23 cellular contexts compared by ENCODE assay signal in genomic region chr19:19416280-19416679, GRCh38. TPM values are rescaled to one million over a fixed set of nuclear protein-coding genes. Genes with fewer than 3 reads are reported as not detected.
DNase-seq lines count a peak whose midpoint lies in the region; ATAC-seq and TF ChIP-seq lines count a peak whose summit lies in the region.
"Had no signal": no experiment of that assay in that cellular context is flagged by ENCODE, and none has a peak within 500 bp of the region (broad histone marks: within the 10 kb centered on the region; RNA-seq: fewer than 3 reads in every experiment).

No MANE protein-coding gene starts in this region.

- POLR2A ChIA-PET in activated B cell treated with CpG ODN at 0.5 μM for 24 hours (lab: Charles Lee) (interaction anchor here (1.2 kb wide), 1 partner anchor 42 kb away, joined by 4 read pairs; no protein-coding TSS in a partner anchor), PC-9 (lab: Charles Lee; ENCODE audit: unreplicated experiment) (no interaction called here)

- no peak overlapping the region for H2AFZ ChIP-seq in PC-9

- no peaks in the 10 kb centered on the region for H3K9me3 Mint-ChIP-seq in activated T-cell treated with anti-CD3 and anti-CD28 coated beads, Interleukin-2, amount 50 U/mL, for 24 hours
- H3K9me3 Mint-ChIP-seq in activated B cell treated with CpG ODN at 0.5 μM for 24 hours, result no peaks in the 10 kb centered on the region
- H3K9me3 Mint-ChIP-seq: activated CD4-positive, alpha-beta T cell treated with anti-CD3 and anti-CD28 coated beads, Interleukin-2, amount 10 ng/mL, durations not matched to agents 7 days and 5 days had no signal

- no TSS peak for BruUV-seq in PC-9 (replicated peaks; lab: Mats Ljungman, UMichigan)

- no peaks in the 10 kb centered on the region for H3K27me3 Mint-ChIP-seq in activated T-cell treated with anti-CD3 and anti-CD28 coated beads, Interleukin-2, amount 50 U/mL, for 24 hours
- H3K27me3 Mint-ChIP-seq in activated B cell treated with CpG ODN at 0.5 μM for 24 hours, result no peaks in the 10 kb centered on the region
- H3K27me3 Mint-ChIP-seq: activated CD4-positive, alpha-beta T cell treated with anti-CD3 and anti-CD28 coated beads, Interleukin-2, amount 10 ng/mL, durations not matched to agents 7 days and 5 days; progenitor cell of endocrine pancreas had no signal

- no peaks in the 10 kb centered on the region for H3K9me2 ChIP-seq in PC-9 (ENCODE audit: insufficient read depth)

- H3K4me1 Mint-ChIP-seq in activated T-cell treated with anti-CD3 and anti-CD28 coated beads, Interleukin-2, amount 50 U/mL, for 24 hours (ENCODE audit: low read depth), result peaks cover 75% of the 10 kb centered on the region
- peaks cover 71% of the 10 kb centered on the region for H3K4me1 Mint-ChIP-seq in activated B cell treated with CpG ODN at 0.5 μM for 24 hours

- H3K4me1 ChIP-seq in PC-9 (replicated peaks; ENCODE audit: insufficient read depth), result no peaks in the 10 kb centered on the region
- H3K4me1 ChIP-seq: Caco-2 had no signal

- H3K79me2 ChIP-seq in PC-9 (ENCODE audit: low read depth), result peaks cover 98% of the 10 kb centered on the region

- ATAC-seq in activated B cell treated with CpG ODN at 0.5 μM for 24 hours (ENCODE audit: low read depth) (no peak), HG02763 (IDR thresholded peaks at IDR 0.05; ENCODE audit: unreplicated experiment) (no peak)
- ATAC-seq: mucosa of descending colon had no signal

- H4K20me1 ChIP-seq in PC-9 (ENCODE audit: insufficient read depth), result peaks cover 95% of the 10 kb centered on the region

- CTCF ChIA-PET in activated B cell treated with CpG ODN at 0.5 μM for 24 hours (lab: Charles Lee), result interaction anchor here (1.1 to 1.5 kb wide), 4 partner anchors 9 to 74 kb away, joined by 3 to 6 read pairs (median 3); no protein-coding TSS in a partner anchor
- CTCF ChIA-PET in PC-9 (lab: Charles Lee), result no interaction called here

- H3K36me3 ChIP-seq in PC-9 (ENCODE audit: low read depth), result no peaks in the 10 kb centered on the region
- H3K36me3 ChIP-seq: adrenal gland had no signal

- no peak overlapping the region for H3K4me3 ChIP-seq in fibroblast of the aortic adventitia (ENCODE audit: low read depth, low read length)
- H3K4me3 ChIP-seq in PC-9, result no peak overlapping the region
- H3K4me3 ChIP-seq: adrenal gland, coronary artery, esophagus muscularis mucosa, mucosa of descending colon had no signal

- H3K36me3 Mint-ChIP-seq in activated T-cell treated with anti-CD3 and anti-CD28 coated beads, Interleukin-2, amount 50 U/mL, for 24 hours (ENCODE audit: low read depth), result peaks cover 54% of the 10 kb centered on the region
- peaks cover 13% of the 10 kb centered on the region for H3K36me3 Mint-ChIP-seq in activated B cell treated with CpG ODN at 0.5 μM for 24 hours (ENCODE audit: low read depth)

- peaks cover 7% of the 10 kb centered on the region for H3F3A ChIP-seq in PC-9 (ENCODE audit: insufficient read depth, low read depth)

- TF ChIP-seq CTCF in activated B cell treated with CpG ODN at 0.5 μM for 24 hours (IDR thresholded peaks at IDR 0.05) (no peak), fibroblast of the aortic adventitia (IDR thresholded peaks at IDR 0.05; ENCODE audit: insufficient read depth, low read length) (no peak), PC-9 (conservative IDR thresholded peaks at IDR 0.05) (no peak)

- intact Hi-C loops in activated B cell treated with CpG ODN at 0.5 μM for 24 hours (cut with micrococcal nuclease) (no loop called here), PC-9 (cut with micrococcal nuclease; ENCODE audit: unreplicated experiment) (no loop called here)

- no peak for DNase-seq in activated T-cell treated with anti-CD3 and anti-CD28 coated beads, Interleukin-2, amount 50 U/mL, for 24 hours
- DNase-seq in activated T-cell treated with anti-CD3 and anti-CD28 coated beads for 4 hours (no peak), activated B cell treated with CpG ODN at 0.5 μM for 24 hours (no peak), fibroblast of the aortic adventitia (ENCODE audit: low read depth) (peak; percentile 29), renal cortical epithelial cell (ENCODE audit: low read depth) (peak; percentile 18), DMS79 (lab: John Stamatoyannopoulos, UW) (no peak), PC-9 (no peak)
- DNase-seq: activated CD4-positive, alpha-beta T cell treated with anti-CD3 and anti-CD28 coated beads, Interleukin-2, amount 10 ng/mL, durations not matched to agents 7 days and 5 days; activated CD8-positive, alpha-beta memory T cell treated with anti-CD3 and anti-CD28 coated beads, Interleukin-2, amount 50 U/mL, for 4 hours; activated effector memory CD4-positive, alpha-beta T cell treated with Interleukin-2 at 50 U/mL for 16 hours; AML-193; Caco-2; mucosa of descending colon; NCI-H1105; NCI-H2081; NCI-H226; NCI-H774; RPMI8226 had no signal

- no peaks in the 10 kb centered on the region for H3K9me3 ChIP-seq in PC-9 (ENCODE audit: insufficient read depth, low read depth)
- H3K9me3 ChIP-seq: adrenal gland, Caco-2, esophagus muscularis mucosa, mucosa of descending colon had no signal

- peak overlapping the region; percentile 58 for H3K27ac Mint-ChIP-seq in activated T-cell treated with anti-CD3 and anti-CD28 coated beads, Interleukin-2, amount 50 U/mL, for 24 hours
- H3K27ac Mint-ChIP-seq in activated B cell treated with CpG ODN at 0.5 μM for 24 hours, result peak overlapping the region; percentile 30
- H3K27ac Mint-ChIP-seq: progenitor cell of endocrine pancreas had no signal

- no peak overlapping the region for H3K27ac ChIP-seq in PC-9
- H3K27ac ChIP-seq: coronary artery, esophagus muscularis mucosa had no signal

- H3K4me2 ChIP-seq in PC-9, result no peak overlapping the region

- no peaks in the 10 kb centered on the region for H3K27me3 ChIP-seq in PC-9 (ENCODE audit: insufficient read depth, low read depth)
- H3K27me3 ChIP-seq: adrenal gland, esophagus muscularis mucosa had no signal

- H3K4me3 Mint-ChIP-seq in activated T-cell treated with anti-CD3 and anti-CD28 coated beads, Interleukin-2, amount 50 U/mL, for 24 hours, result no peak overlapping the region
- no peak overlapping the region for H3K4me3 Mint-ChIP-seq in activated B cell treated with CpG ODN at 0.5 μM for 24 hours
- H3K4me3 Mint-ChIP-seq: activated CD4-positive, alpha-beta T cell treated with anti-CD3 and anti-CD28 coated beads, Interleukin-2, amount 10 ng/mL, durations not matched to agents 7 days and 5 days had no signal

RNA-seq across cellular contexts. Expression of gene GATAD2A, which starts 10.8 kb away (rescaled TPM):
- total RNA-seq in activated B cell treated with CpG ODN at 0.5 μM for 24 hours (116 and 126 TPM in 2 replicates), fibroblast of the aortic adventitia (ENCODE audit: low replicate concordance) (36.7 and 46.4 TPM in 2 replicates), renal cortical epithelial cell (44.1 and 93.9 TPM in 2 replicates), PC-9 (2021) (97.8 and 129 TPM in 2 replicates)

Comparison
In these comparisons a context has a peak if more than half of its experiments do, and no peak if none do; other contexts are left out.
1. DNase-seq: peak in fibroblast of the aortic adventitia (single experiment) and renal cortical epithelial cell (single experiment); none in activated T-cell treated with anti-CD3 and anti-CD28 coated beads, Interleukin-2, amount 50 U/mL, for 24 hours (single experiment), activated T-cell treated with anti-CD3 and anti-CD28 coated beads for 4 hours (single experiment), activated B cell treated with CpG ODN at 0.5 μM for 24 hours (single experiment), DMS79 (single experiment) and PC-9 (0 of 2).